Comparison of ENCODE assay signal across 17 cellular contexts in the genomic region with DNA sequence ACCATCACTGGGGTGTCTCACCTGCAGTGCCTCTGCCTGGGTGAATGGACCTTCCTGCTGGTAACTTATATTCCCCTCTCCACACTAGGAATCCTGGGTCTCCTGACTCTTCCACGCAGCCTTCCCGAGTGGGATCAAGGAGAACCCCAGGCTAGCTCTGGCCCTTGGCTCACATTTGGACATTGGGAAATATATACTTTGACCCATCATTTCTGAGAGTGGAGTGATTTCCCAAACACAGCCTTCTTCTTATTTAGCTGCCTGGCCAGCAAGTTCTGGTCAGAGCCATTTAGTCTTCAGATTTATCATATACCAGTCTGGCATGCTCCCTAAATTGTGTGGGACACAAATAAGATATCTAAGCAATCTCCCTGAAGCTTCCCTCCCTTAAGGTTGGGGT.
DNase-seq lines count a peak whose midpoint lies in the region; ATAC-seq and TF ChIP-seq lines count a peak whose summit lies in the region.
"Had no signal": no experiment of that assay in that cellular context is flagged by ENCODE, and none has a peak within 500 bp of the region (broad histone marks: within the 10 kb centered on the region; RNA-seq: fewer than 3 reads in every experiment).

No MANE protein-coding gene starts in this region.

- intact Hi-C loops in dendritic cell treated with granulocyte-macrophage colony-stimulating factor and Interleukin-4, amounts not matched to agents 40 ng/mL and 50 ng/mL, for 4 days (cut with micrococcal nuclease) = no loop called here
- intact Hi-C loops in sciatic nerve (cut with DNase I) = no loop called here

- peaks cover 48% of the 10 kb centered on the region for H3K4me1 Mint-ChIP-seq in activated T-cell treated with anti-CD3 and anti-CD28 coated beads, Interleukin-2, amount 50 U/mL, for 72 hours (ENCODE audit: low read depth)
- peaks cover 62% of the 10 kb centered on the region for H3K4me1 Mint-ChIP-seq in activated T-cell treated with anti-CD3 and anti-CD28 coated beads, Interleukin-2, amount 50 U/mL, for 4 hours (ENCODE audit: low read depth)
- peaks cover 12% of the 10 kb centered on the region for H3K4me1 Mint-ChIP-seq in dendritic cell treated with granulocyte-macrophage colony-stimulating factor and Interleukin-4, amounts not matched to agents 40 ng/mL and 50 ng/mL, for 4 days (ENCODE audit: low read depth)

- peaks cover 6% of the 10 kb centered on the region for H3F3A ChIP-seq in MM.1S (ENCODE audit: insufficient read depth, low read length)

- H3K36me3 ChIP-seq in MM.1S (replicated peaks; ENCODE audit: insufficient read depth, low read length) = 0 out of 2 replicates have a peak, but pooled peaks cover under 1% of the 10 kb centered on the region

- H3K4me3 Mint-ChIP-seq in activated T-cell treated with anti-CD3 and anti-CD28 coated beads, Interleukin-2, amount 50 U/mL, for 72 hours = no peak overlapping the region
- H3K4me3 Mint-ChIP-seq in activated T-cell treated with anti-CD3 and anti-CD28 coated beads, Interleukin-2, amount 50 U/mL, for 4 hours = no peak overlapping the region
- H3K4me3 Mint-ChIP-seq in dendritic cell treated with granulocyte-macrophage colony-stimulating factor and Interleukin-4, amounts not matched to agents 40 ng/mL and 50 ng/mL, for 4 days = no peak overlapping the region

- H3K27me3 Mint-ChIP-seq in activated T-cell treated with anti-CD3 and anti-CD28 coated beads, Interleukin-2, amount 50 U/mL, for 72 hours (ENCODE audit: low read depth) = no peaks in the 10 kb centered on the region
- no peaks in the 10 kb centered on the region for H3K27me3 Mint-ChIP-seq in activated T-cell treated with anti-CD3 and anti-CD28 coated beads, Interleukin-2, amount 50 U/mL, for 4 hours (ENCODE audit: low read depth)
- H3K27me3 Mint-ChIP-seq in dendritic cell treated with granulocyte-macrophage colony-stimulating factor and Interleukin-4, amounts not matched to agents 40 ng/mL and 50 ng/mL, for 4 days = no peaks in the 10 kb centered on the region

- H3K27ac ChIP-seq in MM.1S (ENCODE audit: low read length) = no peak overlapping the region
- H3K27ac ChIP-seq: stomach had no signal

- H3K4me3 ChIP-seq in MM.1S (ENCODE audit: low read length) = no peak overlapping the region
- H3K4me3 ChIP-seq: left lung, stomach had no signal

- no peaks in the 10 kb centered on the region for H3K9me2 ChIP-seq in MM.1S (replicated peaks; ENCODE audit: insufficient read depth, low read length)

- DNase-seq in activated T-cell treated with anti-CD3 and anti-CD28 coated beads, Interleukin-2, amount 50 U/mL, for 72 hours = no peak
- no peak for DNase-seq in activated T-cell treated with anti-CD3 and anti-CD28 coated beads, Interleukin-2, amount 50 U/mL, for 4 hours
- no peak for DNase-seq in MM.1S
- no peak for DNase-seq in sciatic nerve (ENCODE audit: low spot score)
- no peak for DNase-seq in T-helper 9 cell
- no peak for DNase-seq in EL
- DNase-seq in HPDE6-E6E7 (ENCODE audit: extremely low spot score) = no peak
- DNase-seq: ACHN; activated T-cell treated with anti-CD3 and anti-CD28 coated beads for 4 hours; Caco-2; GOT3; left lung; NCI-H146; NCI-H226; stimulated activated CD4-positive, alpha-beta T cell treated with anti-CD3 and anti-CD28 coated beads, Interleukin-12 subunit alpha, Interleukin-12 subunit beta, amount 100 ng/mL, for 4 hours; stomach had no signal

- no peaks in the 10 kb centered on the region for H4K20me1 ChIP-seq in MM.1S (ENCODE audit: insufficient read depth, low read length)

- H3K9me3 ChIP-seq in MM.1S (replicated peaks; ENCODE audit: insufficient read depth, low read length) = no peaks in the 10 kb centered on the region
- H3K9me3 ChIP-seq: Caco-2, left lung, stomach had no signal

- TF ChIP-seq CTCF in MM.1S (IDR thresholded peaks at IDR 0.05; ENCODE audit: low read length) = no peak

- H3K9me3 Mint-ChIP-seq in activated T-cell treated with anti-CD3 and anti-CD28 coated beads, Interleukin-2, amount 50 U/mL, for 72 hours = peaks cover 2% of the 10 kb centered on the region in 2 donors
- peaks cover 6% of the 10 kb centered on the region for H3K9me3 Mint-ChIP-seq in activated T-cell treated with anti-CD3 and anti-CD28 coated beads, Interleukin-2, amount 50 U/mL, for 4 hours
- H3K9me3 Mint-ChIP-seq in dendritic cell treated with granulocyte-macrophage colony-stimulating factor and Interleukin-4, amounts not matched to agents 40 ng/mL and 50 ng/mL, for 4 days = no peaks in the 10 kb centered on the region

- peak overlapping the region; percentile 94 for H3K27ac Mint-ChIP-seq in activated T-cell treated with anti-CD3 and anti-CD28 coated beads, Interleukin-2, amount 50 U/mL, for 72 hours
- peak overlapping the region; percentile 0 for H3K27ac Mint-ChIP-seq in dendritic cell treated with granulocyte-macrophage colony-stimulating factor and Interleukin-4, amounts not matched to agents 40 ng/mL and 50 ng/mL, for 4 days

- ATAC-seq in activated T-cell treated with anti-CD3 and anti-CD28 coated beads, Interleukin-2, amount 50 U/mL, for 72 hours (replicated peaks in 1 of 2) = peak in 1 of 2 donors; percentile 11
- ATAC-seq in activated T-cell treated with anti-CD3 and anti-CD28 coated beads, Interleukin-2, amount 50 U/mL, for 4 hours = no peak
- peak; percentile 18 for ATAC-seq in sciatic nerve
- ATAC-seq: left lung had no signal

- no peak overlapping the region for H2AFZ ChIP-seq in MM.1S (ENCODE audit: low read length)

- no peak overlapping the region for H3K9ac ChIP-seq in MM.1S (ENCODE audit: low read length)

- H3K36me3 Mint-ChIP-seq in activated T-cell treated with anti-CD3 and anti-CD28 coated beads, Interleukin-2, amount 50 U/mL, for 72 hours (ENCODE audit: insufficient read depth in 2 of 2) = peaks cover 21 to 42% of the 10 kb centered on the region in 2 donors
- peaks cover 75% of the 10 kb centered on the region for H3K36me3 Mint-ChIP-seq in activated T-cell treated with anti-CD3 and anti-CD28 coated beads, Interleukin-2, amount 50 U/mL, for 4 hours (ENCODE audit: insufficient read depth)
- peaks cover 97% of the 10 kb centered on the region for H3K36me3 Mint-ChIP-seq in dendritic cell treated with granulocyte-macrophage colony-stimulating factor and Interleukin-4, amounts not matched to agents 40 ng/mL and 50 ng/mL, for 4 days (ENCODE audit: low read depth)

- no peaks in the 10 kb centered on the region; the same call in 1 of the 2 replicates for H3K27me3 ChIP-seq in MM.1S (replicated peaks; ENCODE audit: insufficient read depth, low read length)
- H3K27me3 ChIP-seq: left lung, stomach had no signal

- no peaks in the 10 kb centered on the region for H3K79me2 ChIP-seq in MM.1S (ENCODE audit: low read length)

- peaks cover 40% of the 10 kb centered on the region for H3K4me1 ChIP-seq in MM.1S (ENCODE audit: low read length)
- H3K4me1 ChIP-seq: Caco-2 had no signal

- H3K4me2 ChIP-seq in MM.1S (ENCODE audit: low read depth, low read length) = peak overlapping the region; percentile 14; the same call in 1 of the 2 replicates
